Comparison of ENCODE assay signal across 15 cellular contexts in the genomic region with DNA sequence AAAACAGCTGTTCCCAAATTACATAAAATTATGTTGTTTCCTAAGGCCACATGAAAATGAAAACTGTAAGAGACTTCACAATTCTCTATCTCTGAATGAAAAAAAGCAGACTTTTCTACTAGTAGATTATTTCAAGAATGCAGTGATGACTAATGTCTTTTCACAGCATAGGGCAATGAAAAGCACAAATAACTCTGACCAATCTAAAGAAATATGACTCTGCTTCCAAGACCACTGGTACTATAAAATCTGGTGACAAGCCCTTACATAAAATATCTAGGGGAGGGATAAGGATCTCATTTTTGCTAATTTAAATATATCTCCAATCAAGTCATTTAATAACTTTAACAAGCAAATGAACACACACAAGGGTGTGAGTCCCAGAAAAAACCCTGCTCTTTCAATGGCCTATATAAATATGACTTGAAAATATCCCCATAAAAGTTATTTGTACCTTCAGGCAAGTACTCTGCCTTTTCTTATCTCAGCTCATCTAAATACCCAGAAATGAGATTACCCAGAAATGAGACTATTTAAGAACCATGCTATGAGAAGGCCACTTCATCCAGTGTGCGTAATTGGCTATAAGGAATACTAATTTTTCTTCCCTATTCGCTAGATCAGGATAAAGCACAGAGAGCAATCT.
DNase-seq lines count a peak whose midpoint lies in the region; ATAC-seq lines count a peak whose summit lies in the region.
"Had no signal": no experiment of that assay in that cellular context is flagged by ENCODE, and none has a peak within 500 bp of the region (broad histone marks: within the 10 kb centered on the region; RNA-seq: fewer than 3 reads in every experiment).

No MANE protein-coding gene starts in this region.

- no peak for DNase-seq in stimulated activated naive CD8-positive, alpha-beta T cell treated with anti-CD3 and anti-CD28 coated beads, Interleukin-15, amount 100 ng/mL, for 72 hours
- DNase-seq in stimulated activated naive CD8-positive, alpha-beta T cell treated with anti-CD3 and anti-CD28 coated beads, Interleukin-15, Interleukin-2, amounts not matched to agents 100 U/mL and 50 U/mL, for 24 hours: no peak
- DNase-seq in activated T-helper 2 cell treated with anti-CD3 and anti-CD28 coated beads, Interferon-gamma antibody, Interleukin-2, Interleukin-4, amounts not matched to agents 10 μg/mL and 5 μg/mL and 100 μg/mL, durations not matched to agents 14 hours and 24 hours and 36 hours (ENCODE audit: low spot score): no peak
- peak; percentile 55 for DNase-seq in glomerular visceral epithelial cell (ENCODE audit: extremely low spot score)
- DNase-seq in DMS153 (lab: John Stamatoyannopoulos, UW): no peak
- DNase-seq in NCI-H526 treated with DMSO at 0.1 percent for 48 hours (lab: John Stamatoyannopoulos, UW): no peak
- DNase-seq in CD8-positive, alpha-beta memory T cell: no peak
- DNase-seq in cardiac septum (ENCODE audit: low spot score): no peak
- DNase-seq: GOT3, hippocampal formation, NCI-H69 had no signal

- CTCF ChIA-PET in CD8-positive, alpha-beta memory T cell (lab: Charles Lee): no interaction called here

- no peak overlapping the region for H3K27ac Mint-ChIP-seq in stimulated activated naive CD8-positive, alpha-beta T cell treated with anti-CD3 and anti-CD28 coated beads, Interleukin-15, amount 100 ng/mL, for 72 hours
- peak overlapping the region; percentile 58 for H3K27ac Mint-ChIP-seq in activated T-helper 2 cell treated with anti-CD3 and anti-CD28 coated beads, Interferon-gamma antibody, Interleukin-2, Interleukin-4, amounts not matched to agents 10 μg/mL and 5 μg/mL and 100 μg/mL, durations not matched to agents 14 hours and 24 hours and 36 hours
- H3K27ac Mint-ChIP-seq in CD8-positive, alpha-beta memory T cell: no peak overlapping the region
- H3K27ac Mint-ChIP-seq: activated naive CD4-positive, alpha-beta T cell treated with anti-CD3 and anti-CD28 coated beads, Interleukin-2, amount 50 U/mL, for 72 hours had no signal

- POLR2A ChIA-PET in CD8-positive, alpha-beta memory T cell (lab: Charles Lee): no interaction called here

- ATAC-seq in stimulated activated naive CD8-positive, alpha-beta T cell treated with anti-CD3 and anti-CD28 coated beads, Interleukin-15, amount 100 ng/mL, for 72 hours: peak; percentile 37
- no peak for ATAC-seq in stimulated activated naive CD8-positive, alpha-beta T cell treated with anti-CD3 and anti-CD28 coated beads, Interleukin-15, Interleukin-2, amounts not matched to agents 100 U/mL and 50 U/mL, for 24 hours
- ATAC-seq: activated naive CD4-positive, alpha-beta T cell treated with anti-CD3 and anti-CD28 coated beads, Interleukin-2, amount 50 U/mL, for 72 hours had no signal

- H3K36me3 Mint-ChIP-seq in activated T-helper 2 cell treated with anti-CD3 and anti-CD28 coated beads, Interferon-gamma antibody, Interleukin-2, Interleukin-4, amounts not matched to agents 10 μg/mL and 5 μg/mL and 100 μg/mL, durations not matched to agents 14 hours and 24 hours and 36 hours (ENCODE audit: low read depth): peaks cover 34% of the 10 kb centered on the region
- H3K36me3 Mint-ChIP-seq in CD8-positive, alpha-beta memory T cell: peaks cover 0 to 17% (median 5%) of the 10 kb centered on the region in 3 donors
- H3K36me3 Mint-ChIP-seq: activated naive CD4-positive, alpha-beta T cell treated with anti-CD3 and anti-CD28 coated beads, Interleukin-2, amount 50 U/mL, for 72 hours had no signal

- H3K9me3 ChIP-seq in CD8-positive, alpha-beta memory T cell (ENCODE audit: low read length): no peaks in the 10 kb centered on the region
- H3K9me3 ChIP-seq: BLaER1 treated with 17β-estradiol and CSF1 and Interleukin-3, amounts not matched to agents 10 nM and 100 nM; prostate gland had no signal

- no peaks in the 10 kb centered on the region for H3K27me3 ChIP-seq in CD8-positive, alpha-beta memory T cell (ENCODE audit: insufficient read depth, low read length, poor library complexity, severe bottlenecking)

- intact Hi-C loops in activated T-helper 2 cell treated with anti-CD3 and anti-CD28 coated beads, Interferon-gamma antibody, Interleukin-2, Interleukin-4, amounts not matched to agents 10 μg/mL and 5 μg/mL and 100 μg/mL, durations not matched to agents 14 hours and 24 hours and 36 hours (cut with micrococcal nuclease): loop anchor here (2.0 to 5.0 kb wide), 3 partner anchors 16 to 34 kb away; no protein-coding TSS in a partner anchor
- intact Hi-C loops in cardiac septum (cut with DNase I): no loop called here

- H3K4me3 ChIP-seq in CD8-positive, alpha-beta memory T cell (ENCODE audit: low read length): no peak overlapping the region
- H3K4me3 ChIP-seq: BLaER1 treated with 17β-estradiol and CSF1 and Interleukin-3, amounts not matched to agents 10 nM and 100 nM; prostate gland had no signal

- H3K27me3 Mint-ChIP-seq in stimulated activated naive CD8-positive, alpha-beta T cell treated with anti-CD3 and anti-CD28 coated beads, Interleukin-15, amount 100 ng/mL, for 72 hours: no peaks in the 10 kb centered on the region
- no peaks in the 10 kb centered on the region for H3K27me3 Mint-ChIP-seq in activated T-helper 2 cell treated with anti-CD3 and anti-CD28 coated beads, Interferon-gamma antibody, Interleukin-2, Interleukin-4, amounts not matched to agents 10 μg/mL and 5 μg/mL and 100 μg/mL, durations not matched to agents 14 hours and 24 hours and 36 hours (ENCODE audit: low read depth)
- no peaks in the 10 kb centered on the region for H3K27me3 Mint-ChIP-seq in CD8-positive, alpha-beta memory T cell

- H3K4me1 Mint-ChIP-seq in stimulated activated naive CD8-positive, alpha-beta T cell treated with anti-CD3 and anti-CD28 coated beads, Interleukin-15, amount 100 ng/mL, for 72 hours: peaks cover 11% of the 10 kb centered on the region
- H3K4me1 Mint-ChIP-seq in activated T-helper 2 cell treated with anti-CD3 and anti-CD28 coated beads, Interferon-gamma antibody, Interleukin-2, Interleukin-4, amounts not matched to agents 10 μg/mL and 5 μg/mL and 100 μg/mL, durations not matched to agents 14 hours and 24 hours and 36 hours (ENCODE audit: low read depth): peaks cover 40% of the 10 kb centered on the region
- H3K4me1 Mint-ChIP-seq in CD8-positive, alpha-beta memory T cell: peaks cover 5 to 24% (median 19%) of the 10 kb centered on the region in 3 donors

- H3K36me3 ChIP-seq in CD8-positive, alpha-beta memory T cell (ENCODE audit: insufficient read depth, low read length): no peaks in the 10 kb centered on the region
- H3K36me3 ChIP-seq: prostate gland had no signal

- no peaks in the 10 kb centered on the region for H3K4me1 ChIP-seq in CD8-positive, alpha-beta memory T cell (ENCODE audit: insufficient read depth, low read length)
- H3K4me1 ChIP-seq: prostate gland had no signal

- H3K27ac ChIP-seq in CD8-positive, alpha-beta memory T cell (ENCODE audit: low read depth, low read length): no peak overlapping the region
- H3K27ac ChIP-seq: BLaER1 treated with 17β-estradiol and CSF1 and Interleukin-3, amounts not matched to agents 10 nM and 100 nM; prostate gland; VCaP had no signal

- no peak overlapping the region for H3K4me3 Mint-ChIP-seq in stimulated activated naive CD8-positive, alpha-beta T cell treated with anti-CD3 and anti-CD28 coated beads, Interleukin-15, amount 100 ng/mL, for 72 hours
- peak overlapping the region; percentile 6 for H3K4me3 Mint-ChIP-seq in activated T-helper 2 cell treated with anti-CD3 and anti-CD28 coated beads, Interferon-gamma antibody, Interleukin-2, Interleukin-4, amounts not matched to agents 10 μg/mL and 5 μg/mL and 100 μg/mL, durations not matched to agents 14 hours and 24 hours and 36 hours (ENCODE audit: low read depth)
- no peak overlapping the region for H3K4me3 Mint-ChIP-seq in CD8-positive, alpha-beta memory T cell

- no peaks in the 10 kb centered on the region for H3K9me3 Mint-ChIP-seq in stimulated activated naive CD8-positive, alpha-beta T cell treated with anti-CD3 and anti-CD28 coated beads, Interleukin-15, amount 100 ng/mL, for 72 hours
- no peaks in the 10 kb centered on the region for H3K9me3 Mint-ChIP-seq in activated T-helper 2 cell treated with anti-CD3 and anti-CD28 coated beads, Interferon-gamma antibody, Interleukin-2, Interleukin-4, amounts not matched to agents 10 μg/mL and 5 μg/mL and 100 μg/mL, durations not matched to agents 14 hours and 24 hours and 36 hours
- H3K9me3 Mint-ChIP-seq in CD8-positive, alpha-beta memory T cell: no peaks in the 10 kb centered on the region
- H3K9me3 Mint-ChIP-seq: activated naive CD4-positive, alpha-beta T cell treated with anti-CD3 and anti-CD28 coated beads, Interleukin-2, amount 50 U/mL, for 72 hours had no signal
